8 cellular contexts compared by ENCODE assay signal in genomic region chr10:17200035-17200884, GRCh38. TPM values are rescaled to one million over a fixed set of nuclear protein-coding genes. Genes with fewer than 3 reads are reported as not detected.
DNase-seq lines count a peak whose midpoint lies in the region; ATAC-seq and TF ChIP-seq lines count a peak whose summit lies in the region.

No MANE protein-coding gene starts in this region.

- WGBS in stomach, 5 donors: 5 to 15% (median 11%) methylated on average over 10 of the region's 10 CpGs

- peak overlapping the region; percentile 97 for H3K27ac Mint-ChIP-seq in activated T-helper 17 cell treated with anti-CD3 and anti-CD28 coated beads, Interleukin-2, amount 50 U/mL, for 72 hours

- DNase-seq in AG09309 (ENCODE audit: low read depth): no peak
- DNase-seq in inferior parietal cortex (ENCODE audit: extremely low spot score): peak; percentile 38
- DNase-seq in stomach: no peak
- no peak for DNase-seq in AG20443 (ENCODE audit: low spot score)

- peak overlapping the region; percentile 95 for H3K4me3 Mint-ChIP-seq in activated T-helper 17 cell treated with anti-CD3 and anti-CD28 coated beads, Interleukin-2, amount 50 U/mL, for 72 hours

- H3K36me3 ChIP-seq in stomach: no peaks in the 10 kb centered on the region

- no peak for TF ChIP-seq POLR2A in stomach (IDR thresholded peaks at IDR 0.05)

- H3K27ac ChIP-seq in stomach: peak overlapping the region in 4 of 5 donors; percentile 91 to 98 (median 92)

- H3K27me3 ChIP-seq in stomach: no peaks in the 10 kb centered on the region

- ATAC-seq in HG03354 (IDR thresholded peaks at IDR 0.05; ENCODE audit: poor library complexity, severe bottlenecking, unreplicated experiment) (peak; percentile 35), GM18519 (IDR thresholded peaks at IDR 0.05; ENCODE audit: low FRiP score, unreplicated experiment) (no peak), HG03460 (IDR thresholded peaks at IDR 0.05; ENCODE audit: unreplicated experiment) (no peak)
- no peak for ATAC-seq in activated T-helper 17 cell treated with anti-CD3 and anti-CD28 coated beads, Interleukin-2, amount 50 U/mL, for 72 hours (replicated peaks)

- TF ChIP-seq CTCF in AG09309 (IDR thresholded peaks at IDR 0.05; ENCODE audit: control insufficient read depth, insufficient read depth, low read depth, low read length, missing control alignments) (no peak), stomach (IDR thresholded peaks at IDR 0.05) (no peak)

- H3K4me3 ChIP-seq in AG09309 (ENCODE audit: control insufficient read depth, low read depth, low read length) (peak overlapping the region; percentile 79), stomach (peak overlapping the region; percentile 60 to 85 (median 76))

- H3K27me3 Mint-ChIP-seq in activated T-helper 17 cell treated with anti-CD3 and anti-CD28 coated beads, Interleukin-2, amount 50 U/mL, for 72 hours: no peaks in the 10 kb centered on the region

- H3K4me1 Mint-ChIP-seq in activated T-helper 17 cell treated with anti-CD3 and anti-CD28 coated beads, Interleukin-2, amount 50 U/mL, for 72 hours: peaks cover 27% of the 10 kb centered on the region

- no peaks in the 10 kb centered on the region for H3K9me3 Mint-ChIP-seq in activated T-helper 17 cell treated with anti-CD3 and anti-CD28 coated beads, Interleukin-2, amount 50 U/mL, for 72 hours

- no peaks in the 10 kb centered on the region for H3K9me3 ChIP-seq in stomach

- TF ChIP-seq EP300 in stomach (IDR thresholded peaks at IDR 0.05): no peak

- H3K36me3 Mint-ChIP-seq in activated T-helper 17 cell treated with anti-CD3 and anti-CD28 coated beads, Interleukin-2, amount 50 U/mL, for 72 hours (ENCODE audit: low read depth): no peaks in the 10 kb centered on the region

- intact Hi-C loops in stomach (cut with DNase I; ENCODE audit: low total_unique reads): no loop called here

- peaks cover 7 to 26% (median 17%) of the 10 kb centered on the region in 4 donors for H3K4me1 ChIP-seq in stomach

RNA-seq across cellular contexts. Expression of gene TRDMT1, which starts 1.2 kb away (rescaled TPM):
- total RNA-seq in activated T-helper 17 cell treated with anti-CD3 and anti-CD28 coated beads, Interleukin-2, amount 50 U/mL, for 72 hours: 1 to 10 TPM; 3.3 to 6.7 TPM
- 10 to 100 TPM in 3 of 5 donors, 1 to 10 TPM in 2; 2.9 to 44.9 (median 10.7) TPM for total RNA-seq in stomach
- 1 to 10 TPM; 1.4 to 3.9 (median 3.4) TPM for polyA plus RNA-seq in stomach

RNA-seq across cellular contexts. Expression of gene VIM, which starts 27.8 kb away (rescaled TPM):
- total RNA-seq in activated T-helper 17 cell treated with anti-CD3 and anti-CD28 coated beads, Interleukin-2, amount 50 U/mL, for 72 hours: 1,000 to 10,000 TPM; 1,131 to 1,699 TPM
- 100 to 1,000 TPM; 348 to 723 (median 536) TPM for total RNA-seq in stomach
- polyA plus RNA-seq in stomach: 100 to 1,000 TPM; 269 to 570 (median 340) TPM
